8 cellular contexts compared by ENCODE assay signal in the genomic region with DNA sequence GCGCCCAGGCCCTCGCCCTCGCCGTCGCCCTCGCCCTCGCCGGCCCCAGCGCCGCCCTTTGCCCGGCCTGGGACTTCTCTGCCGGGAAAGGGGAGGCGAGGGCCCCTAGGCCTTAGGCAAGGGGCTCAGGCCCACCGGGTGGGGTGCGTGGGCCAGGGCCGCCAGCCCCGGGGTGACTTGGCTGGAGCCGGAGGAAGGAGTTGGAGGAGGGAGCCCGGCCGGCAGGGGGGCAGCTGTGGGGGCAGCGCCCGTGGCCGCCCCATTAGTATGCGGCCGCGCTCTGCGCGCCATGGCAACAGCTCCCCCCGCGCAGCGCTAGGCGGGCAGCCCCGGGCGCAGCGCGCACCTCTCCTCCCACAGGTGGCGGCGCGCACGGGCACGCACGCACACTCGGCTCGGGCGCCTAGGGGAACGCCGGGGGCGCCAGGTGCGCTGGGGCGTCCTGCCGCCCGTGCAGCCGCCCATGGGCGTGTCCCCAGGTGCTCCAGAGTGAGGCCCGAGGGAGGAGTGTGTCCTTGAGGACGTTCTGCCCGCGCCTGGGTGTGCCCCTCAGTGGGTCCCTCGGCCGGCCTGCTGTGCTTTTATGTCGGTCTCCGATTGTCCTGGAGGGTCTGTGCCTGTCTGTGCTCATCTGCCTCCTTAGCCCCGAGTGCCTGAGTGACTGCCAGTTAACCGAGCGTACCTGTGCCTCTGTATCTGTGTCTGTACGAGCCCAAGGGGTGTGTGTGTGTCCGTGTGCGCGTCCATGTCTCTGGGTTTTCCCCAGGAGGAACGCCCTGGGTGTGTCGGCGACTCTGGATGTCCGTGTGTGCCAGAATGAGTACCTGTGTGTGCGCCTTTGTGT. TPM values are rescaled to one million over a fixed set of nuclear protein-coding genes. Genes with fewer than 3 reads are reported as not detected.
DNase-seq lines count a peak whose midpoint lies in the region; ATAC-seq and TF ChIP-seq lines count a peak whose summit lies in the region.

No MANE protein-coding gene starts in this region.

- peak overlapping the region; percentile 63 for H3K27ac Mint-ChIP-seq in activated T-helper 17 cell treated with anti-CD3 and anti-CD28 coated beads, Interleukin-2, amount 50 U/mL, for 72 hours

- peak; percentile 42 for ATAC-seq in activated T-helper 17 cell treated with anti-CD3 and anti-CD28 coated beads, Interleukin-2, amount 50 U/mL, for 72 hours (replicated peaks)
- ATAC-seq in foreskin keratinocyte = peak; percentile 66
- ATAC-seq in GM21526 (IDR thresholded peaks at IDR 0.05; ENCODE audit: low FRiP score, unreplicated experiment) = no peak

- H3K9me3 Mint-ChIP-seq in activated T-helper 17 cell treated with anti-CD3 and anti-CD28 coated beads, Interleukin-2, amount 50 U/mL, for 72 hours = no peaks in the 10 kb centered on the region

- peak; percentile 16 for TF ChIP-seq CTCF in foreskin keratinocyte (conservative IDR thresholded peaks at IDR 0.05)

- H3K36me3 Mint-ChIP-seq in activated T-helper 17 cell treated with anti-CD3 and anti-CD28 coated beads, Interleukin-2, amount 50 U/mL, for 72 hours (ENCODE audit: low read depth) = peaks cover 39% of the 10 kb centered on the region

- H3K27me3 Mint-ChIP-seq in activated T-helper 17 cell treated with anti-CD3 and anti-CD28 coated beads, Interleukin-2, amount 50 U/mL, for 72 hours = no peaks in the 10 kb centered on the region

- peak overlapping the region; percentile 68 for H3K27ac ChIP-seq in foreskin keratinocyte

- H3K4me1 ChIP-seq in foreskin keratinocyte = peaks cover 33% of the 10 kb centered on the region

- peak overlapping the region; percentile 67 for H3K4me3 Mint-ChIP-seq in activated T-helper 17 cell treated with anti-CD3 and anti-CD28 coated beads, Interleukin-2, amount 50 U/mL, for 72 hours

- peaks cover 56% of the 10 kb centered on the region for H3K4me1 Mint-ChIP-seq in activated T-helper 17 cell treated with anti-CD3 and anti-CD28 coated beads, Interleukin-2, amount 50 U/mL, for 72 hours

- DNase-seq in GM19238 (ENCODE audit: insufficient read length, low spot score) (peak; percentile 65), NCI-H510A treated with DMSO at 0.1 percent for 48 hours (lab: John Stamatoyannopoulos, UW) (peak; percentile 92), foreskin keratinocyte (no peak), nucleus accumbens (lab: John Stamatoyannopoulos, UW) (peak in 41 of 56 donors; percentile 17 to 79 (median 52)), AML-193 (lab: John Stamatoyannopoulos, UW) (no peak), NCI-H446 (lab: John Stamatoyannopoulos, UW) (no peak)

- no peaks in the 10 kb centered on the region for H3K27me3 ChIP-seq in foreskin keratinocyte

RNA-seq across cellular contexts. Expression of a gene that starts 38.1 kb away (rescaled TPM):
- total RNA-seq in activated T-helper 17 cell treated with anti-CD3 and anti-CD28 coated beads, Interleukin-2, amount 50 U/mL, for 72 hours = 100 to 1,000 TPM in 1 of 2 donors, 10 to 100 TPM in 1; 85.7 to 125 TPM
- 49.9 and 53.9 TPM in 2 replicates for total RNA-seq in foreskin keratinocyte
- polyA plus RNA-seq in foreskin keratinocyte = 28.7 and 30.1 TPM in 2 replicates

Comparison
In these comparisons a context has a peak if more than half of its experiments do, and no peak if none do; other contexts are left out.
1. DNase-seq: peak in GM19238 (single experiment), NCI-H510A treated with DMSO at 0.1 percent for 48 hours (single experiment) and nucleus accumbens (41 of 56); none in foreskin keratinocyte (0 of 2), AML-193 (0 of 2) and NCI-H446 (0 of 2).